ENCODE assay signal across 9 cellular contexts in genomic region chr6:35757461-35758123, GRCh38. TPM values are rescaled to one million over a fixed set of nuclear protein-coding genes. Genes with fewer than 3 reads are reported as not detected.
DNase-seq lines count a peak whose midpoint lies in the region; ATAC-seq and TF ChIP-seq lines count a peak whose summit lies in the region.
"Had no signal": no experiment of that assay in that cellular context is flagged by ENCODE, and none has a peak within 500 bp of the region (broad histone marks: within the 10 kb centered on the region; RNA-seq: fewer than 3 reads in every experiment).

No MANE protein-coding gene starts in this region.

- H3K9me3 ChIP-seq in breast epithelium (no peaks in the 10 kb centered on the region), smooth muscle cell (replicated peaks; ENCODE audit: low read depth) (no peaks in the 10 kb centered on the region)
- H3K9me3 ChIP-seq: SJSA1 had no signal

- DNase-seq in MCF 10A (ENCODE audit: unreplicated experiment) (peak; percentile 57), breast epithelium (ENCODE audit: low spot score in 2 of 2) (no peak), NCI-H510A treated with DMSO at 0.1 percent for 48 hours (lab: John Stamatoyannopoulos, UW) (peak; percentile 42), smooth muscle cell (lab: John Stamatoyannopoulos, UW; ENCODE audit: unreplicated experiment) (no peak), KG1 (lab: John Stamatoyannopoulos, UW) (no peak), glutamatergic neuron (no peak)
- DNase-seq in effector memory CD8-positive, alpha-beta T cell, result no peak
- no peak for DNase-seq in activated T-helper 2 cell treated with anti-CD3 and anti-CD28 coated beads, Interferon-gamma antibody, Interleukin-2, Interleukin-4, amounts not matched to agents 10 μg/mL and 5 μg/mL and 100 μg/mL, durations not matched to agents 14 hours and 24 hours and 36 hours (ENCODE audit: low spot score)

- H3K9me3 Mint-ChIP-seq in MCF 10A (ENCODE audit: unreplicated experiment) (no peaks in the 10 kb centered on the region), glutamatergic neuron (ENCODE audit: unreplicated experiment) (peaks cover 3% of the 10 kb centered on the region)
- H3K9me3 Mint-ChIP-seq in effector memory CD8-positive, alpha-beta T cell, result no peaks in the 10 kb centered on the region
- H3K9me3 Mint-ChIP-seq in activated T-helper 2 cell treated with anti-CD3 and anti-CD28 coated beads, Interferon-gamma antibody, Interleukin-2, Interleukin-4, amounts not matched to agents 10 μg/mL and 5 μg/mL and 100 μg/mL, durations not matched to agents 14 hours and 24 hours and 36 hours, result no peaks in the 10 kb centered on the region

- no peak for TF ChIP-seq POLR2A in breast epithelium (IDR thresholded peaks at IDR 0.05)

- H4K20me1 ChIP-seq in smooth muscle cell (ENCODE audit: low read depth), result no peaks in the 10 kb centered on the region

- no peaks in the 10 kb centered on the region for H3K79me2 ChIP-seq in smooth muscle cell (ENCODE audit: low read depth)

- H3K4me1 Mint-ChIP-seq in MCF 10A (ENCODE audit: insufficient read depth, unreplicated experiment), result no peaks in the 10 kb centered on the region
- peaks cover 0 to 2% of the 10 kb centered on the region in 2 donors for H3K4me1 Mint-ChIP-seq in effector memory CD8-positive, alpha-beta T cell (ENCODE audit: low read depth in 2 of 2)
- H3K4me1 Mint-ChIP-seq in activated T-helper 2 cell treated with anti-CD3 and anti-CD28 coated beads, Interferon-gamma antibody, Interleukin-2, Interleukin-4, amounts not matched to agents 10 μg/mL and 5 μg/mL and 100 μg/mL, durations not matched to agents 14 hours and 24 hours and 36 hours (ENCODE audit: low read depth), result peaks cover 3% of the 10 kb centered on the region
- peaks cover 4% of the 10 kb centered on the region for H3K4me1 Mint-ChIP-seq in glutamatergic neuron (ENCODE audit: low read depth, unreplicated experiment)

- H3K27ac ChIP-seq in breast epithelium (no peak overlapping the region), smooth muscle cell (ENCODE audit: low read depth) (no peak overlapping the region)
- H3K27ac ChIP-seq: SJSA1 had no signal

- H3K4me1 ChIP-seq in breast epithelium, result no peaks in the 10 kb centered on the region
- no peaks in the 10 kb centered on the region for H3K4me1 ChIP-seq in smooth muscle cell (ENCODE audit: low read depth)
- H3K4me1 ChIP-seq: SJSA1 had no signal

- POLR2A ChIA-PET in MCF 10A (lab: Yijun Ruan, JAX), result interaction anchor here (0.6 kb wide), 1 partner anchor 125 kb away, joined by 3 read pairs; no protein-coding TSS in a partner anchor

- H2AFZ ChIP-seq in smooth muscle cell (ENCODE audit: low read depth), result no peak overlapping the region

- H3K27me3 ChIP-seq in breast epithelium (peaks cover 0 to 4% of the 10 kb centered on the region in 2 donors), smooth muscle cell (ENCODE audit: low read depth) (peaks cover 9% of the 10 kb centered on the region)
- H3K27me3 ChIP-seq: SJSA1 had no signal

- H3K36me3 Mint-ChIP-seq in MCF 10A (ENCODE audit: insufficient read depth, unreplicated experiment), result peaks cover 6% of the 10 kb centered on the region
- H3K36me3 Mint-ChIP-seq in effector memory CD8-positive, alpha-beta T cell (ENCODE audit: insufficient read depth), result no peaks in the 10 kb centered on the region
- no peaks in the 10 kb centered on the region for H3K36me3 Mint-ChIP-seq in activated T-helper 2 cell treated with anti-CD3 and anti-CD28 coated beads, Interferon-gamma antibody, Interleukin-2, Interleukin-4, amounts not matched to agents 10 μg/mL and 5 μg/mL and 100 μg/mL, durations not matched to agents 14 hours and 24 hours and 36 hours (ENCODE audit: low read depth)
- H3K36me3 Mint-ChIP-seq in glutamatergic neuron (ENCODE audit: unreplicated experiment), result no peaks in the 10 kb centered on the region

- no peak overlapping the region for H3K4me2 ChIP-seq in smooth muscle cell

- no peak overlapping the region for H3K27ac Mint-ChIP-seq in MCF 10A (ENCODE audit: low read depth, unreplicated experiment)
- H3K27ac Mint-ChIP-seq in effector memory CD8-positive, alpha-beta T cell, result peak overlapping the region in 1 of 2 donors; percentile 0
- no peak overlapping the region for H3K27ac Mint-ChIP-seq in activated T-helper 2 cell treated with anti-CD3 and anti-CD28 coated beads, Interferon-gamma antibody, Interleukin-2, Interleukin-4, amounts not matched to agents 10 μg/mL and 5 μg/mL and 100 μg/mL, durations not matched to agents 14 hours and 24 hours and 36 hours
- no peak overlapping the region for H3K27ac Mint-ChIP-seq in glutamatergic neuron (ENCODE audit: unreplicated experiment)

- WGBS in smooth muscle cell (ENCODE audit: low lambda C conversion rate), result 54% methylated on average over 10 of the region's 10 CpGs

- CTCF ChIA-PET in MCF 10A (lab: Yijun Ruan, JAX), result interaction anchor here (0.8 kb wide), 1 partner anchor 338 kb away, joined by 3 read pairs; no protein-coding TSS in a partner anchor

- H3K36me3 ChIP-seq in breast epithelium (no peaks in the 10 kb centered on the region), smooth muscle cell (ENCODE audit: low read depth) (no peaks in the 10 kb centered on the region)
- H3K36me3 ChIP-seq: SJSA1 had no signal

- peaks cover 30% of the 10 kb centered on the region for H3K27me3 Mint-ChIP-seq in MCF 10A (ENCODE audit: insufficient read depth, unreplicated experiment)
- peaks cover 48 to 57% of the 10 kb centered on the region in 2 donors for H3K27me3 Mint-ChIP-seq in effector memory CD8-positive, alpha-beta T cell
- H3K27me3 Mint-ChIP-seq in activated T-helper 2 cell treated with anti-CD3 and anti-CD28 coated beads, Interferon-gamma antibody, Interleukin-2, Interleukin-4, amounts not matched to agents 10 μg/mL and 5 μg/mL and 100 μg/mL, durations not matched to agents 14 hours and 24 hours and 36 hours (ENCODE audit: low read depth), result peaks cover 14% of the 10 kb centered on the region
- peaks cover 2% of the 10 kb centered on the region for H3K27me3 Mint-ChIP-seq in glutamatergic neuron (ENCODE audit: unreplicated experiment)

- peak; percentile 33 for ATAC-seq in effector memory CD8-positive, alpha-beta T cell (replicated peaks)

- no peaks in the 10 kb centered on the region for H3F3A ChIP-seq in smooth muscle cell (ENCODE audit: low read depth)

- H3K4me3 ChIP-seq in breast epithelium (no peak overlapping the region), smooth muscle cell (no peak overlapping the region)
- H3K4me3 ChIP-seq: SJSA1 had no signal

- no TSS peak for BruUV-seq in MCF 10A (replicated peaks; lab: Mats Ljungman, UMichigan)

- H3K4me3 Mint-ChIP-seq in MCF 10A (ENCODE audit: unreplicated experiment) (no peak overlapping the region), glutamatergic neuron (ENCODE audit: unreplicated experiment) (no peak overlapping the region)
- no peak overlapping the region for H3K4me3 Mint-ChIP-seq in effector memory CD8-positive, alpha-beta T cell
- H3K4me3 Mint-ChIP-seq in activated T-helper 2 cell treated with anti-CD3 and anti-CD28 coated beads, Interferon-gamma antibody, Interleukin-2, Interleukin-4, amounts not matched to agents 10 μg/mL and 5 μg/mL and 100 μg/mL, durations not matched to agents 14 hours and 24 hours and 36 hours (ENCODE audit: low read depth), result no peak overlapping the region

- intact Hi-C loops in MCF 10A (cut with micrococcal nuclease) (loop anchor here (10.0 kb wide), 1 partner anchor 337 kb away; no protein-coding TSS in a partner anchor), breast epithelium (cut with DNase I; ENCODE audit: low total_unique reads) (no loop called here)
- intact Hi-C loops in activated T-helper 2 cell treated with anti-CD3 and anti-CD28 coated beads, Interferon-gamma antibody, Interleukin-2, Interleukin-4, amounts not matched to agents 10 μg/mL and 5 μg/mL and 100 μg/mL, durations not matched to agents 14 hours and 24 hours and 36 hours (cut with micrococcal nuclease), result no loop called here

- no peak overlapping the region for H3K9ac ChIP-seq in smooth muscle cell (ENCODE audit: low read depth)

- TF ChIP-seq CTCF in MCF 10A (IDR thresholded peaks at IDR 0.05; ENCODE audit: unreplicated experiment) (peak; percentile 21), breast epithelium (IDR thresholded peaks at IDR 0.05) (no peak), smooth muscle cell (IDR thresholded peaks at IDR 0.05; ENCODE audit: borderline replicate concordance, insufficient read depth, poor library complexity, severe bottlenecking) (peak; percentile 36), glutamatergic neuron (IDR thresholded peaks at IDR 0.05; ENCODE audit: partially characterized antibody, unreplicated experiment) (no peak)

RNA-seq across cellular contexts. Expression of gene CLPSL2, which starts 18.8 kb away (rescaled TPM):
- not detected in 2 replicates for total RNA-seq in MCF 10A (2022)
- total RNA-seq in breast epithelium, result 1 to 10 TPM in 1 of 3 donors, not detected in 2; 2.3 TPM
- total RNA-seq in smooth muscle cell, result not detected in 2 replicates
- 1.9 and 2.0 TPM in 2 replicates for polyA plus RNA-seq in smooth muscle cell
- not detected in 2 replicates for total RNA-seq in activated T-helper 2 cell treated with anti-CD3 and anti-CD28 coated beads, Interferon-gamma antibody, Interleukin-2, Interleukin-4, amounts not matched to agents 10 μg/mL and 5 μg/mL and 100 μg/mL, durations not matched to agents 14 hours and 24 hours and 36 hours
- total RNA-seq in glutamatergic neuron (ENCODE audit: unreplicated experiment), result not detected
- total RNA-seq: SJSA1 had no signal

RNA-seq across cellular contexts. Expression of gene ARMC12, which starts 20.8 kb away (rescaled TPM):
- total RNA-seq in MCF 10A (2022) (2.3 and 2.6 TPM in 2 replicates), breast epithelium (1 to 10 TPM in 1 of 3 donors, under 1 TPM in 2; 0.29 to 1.4 (median 0.33) TPM), smooth muscle cell (0.18 and 3.5 TPM in 2 replicates), glutamatergic neuron (ENCODE audit: unreplicated experiment) (2.6 TPM)
- polyA plus RNA-seq in smooth muscle cell, result not detected in 2 replicates
- total RNA-seq in activated T-helper 2 cell treated with anti-CD3 and anti-CD28 coated beads, Interferon-gamma antibody, Interleukin-2, Interleukin-4, amounts not matched to agents 10 μg/mL and 5 μg/mL and 100 μg/mL, durations not matched to agents 14 hours and 24 hours and 36 hours, result 0.89 and 0.97 TPM in 2 replicates
- total RNA-seq: SJSA1 had no signal

RNA-seq across cellular contexts. Expression of gene CLPSL1, which starts 23.2 kb away (rescaled TPM):
- not detected in 2 replicates for total RNA-seq in MCF 10A (2022)
- total RNA-seq in breast epithelium, result 1 to 10 TPM in 1 of 3 donors, not detected in 2; 1.3 TPM
- not detected in 2 replicates for total RNA-seq in smooth muscle cell
- not detected in 2 replicates for polyA plus RNA-seq in smooth muscle cell
- not detected in 2 replicates for total RNA-seq in activated T-helper 2 cell treated with anti-CD3 and anti-CD28 coated beads, Interferon-gamma antibody, Interleukin-2, Interleukin-4, amounts not matched to agents 10 μg/mL and 5 μg/mL and 100 μg/mL, durations not matched to agents 14 hours and 24 hours and 36 hours
- not detected for total RNA-seq in glutamatergic neuron (ENCODE audit: unreplicated experiment)
- total RNA-seq: SJSA1 had no signal

RNA-seq across cellular contexts. Expression of gene CLPS, which starts 39.5 kb away (rescaled TPM):
- total RNA-seq in MCF 10A (2022), result not detected in 2 replicates
- total RNA-seq in breast epithelium, result not detected
- total RNA-seq in smooth muscle cell, result not detected in 2 replicates
- not detected in 2 replicates for polyA plus RNA-seq in smooth muscle cell
- not detected in 2 replicates for total RNA-seq in activated T-helper 2 cell treated with anti-CD3 and anti-CD28 coated beads, Interferon-gamma antibody, Interleukin-2, Interleukin-4, amounts not matched to agents 10 μg/mL and 5 μg/mL and 100 μg/mL, durations not matched to agents 14 hours and 24 hours and 36 hours
- total RNA-seq in glutamatergic neuron (ENCODE audit: unreplicated experiment), result not detected
- total RNA-seq: SJSA1 had no signal

RNA-seq across cellular contexts. Expression of gene LHFPL5, which starts 47.6 kb away (rescaled TPM):
- not detected in 2 replicates for total RNA-seq in MCF 10A (2022)
- not detected for total RNA-seq in breast epithelium
- total RNA-seq in smooth muscle cell, result not detected in 2 replicates
- polyA plus RNA-seq in smooth muscle cell, result not detected in 2 replicates
- total RNA-seq in activated T-helper 2 cell treated with anti-CD3 and anti-CD28 coated beads, Interferon-gamma antibody, Interleukin-2, Interleukin-4, amounts not matched to agents 10 μg/mL and 5 μg/mL and 100 μg/mL, durations not matched to agents 14 hours and 24 hours and 36 hours, result not detected in 2 replicates
- total RNA-seq in glutamatergic neuron (ENCODE audit: unreplicated experiment), result 1.7 TPM
- total RNA-seq: SJSA1 had no signal

Comparison
In these comparisons a context has a peak if more than half of its experiments do, and no peak if none do; other contexts are left out.
1. DNase-seq: peak in MCF 10A (single experiment) and NCI-H510A treated with DMSO at 0.1 percent for 48 hours (single experiment); none in breast epithelium (0 of 2), effector memory CD8-positive, alpha-beta T cell (0 of 3), smooth muscle cell (single experiment), activated T-helper 2 cell treated with anti-CD3 and anti-CD28 coated beads, Interferon-gamma antibody, Interleukin-2, Interleukin-4, amounts not matched to agents 10 μg/mL and 5 μg/mL and 100 μg/mL, durations not matched to agents 14 hours and 24 hours and 36 hours (single experiment), KG1 (single experiment) and glutamatergic neuron (single experiment).
2. CTCF ChIP-seq: peak in MCF 10A (single experiment) and smooth muscle cell (single experiment); none in breast epithelium (0 of 3) and glutamatergic neuron (single experiment).